In genomic region chr14:51730094-51730493, GRCh38 we compare ENCODE assay signal across 22 cellular contexts.
"Had no signal": no experiment of that assay in that cellular context is flagged by ENCODE, and none has a peak within 500 bp of the region (broad histone marks: within the 10 kb centered on the region; RNA-seq: fewer than 3 reads in every experiment).

No MANE protein-coding gene starts in this region.

- DNase-seq: activated CD4-positive, alpha-beta T cell treated with anti-CD3 and anti-CD28 coated beads for 4 hours; activated CD4-positive, alpha-beta T cell treated with anti-CD3 and anti-CD28 coated beads, Interleukin-2, amount 50 U/mL, for 4 hours; activated naive CD4-positive, alpha-beta T cell treated with Interleukin-2 at 50 U/mL for 16 hours; activated T-cell treated with anti-CD3 and anti-CD28 coated beads for 4 hours; activated T-cell treated with anti-CD3 and anti-CD28 coated beads, Interleukin-2, amount 50 U/mL, for 72 hours; aorta; body of pancreas; dermis blood vessel endothelial cell; effector CD4-positive, alpha-beta T cell; islet precursor cell; left ventricle myocardium inferior; mesendoderm; right lobe of liver; stimulated activated CD4-positive, alpha-beta T cell treated with anti-CD3 and anti-CD28 coated beads, Interleukin-12 subunit alpha, Interleukin-12 subunit beta, amount 100 ng/mL, for 4 hours; stimulated activated CD4-positive, alpha-beta T cell treated with anti-CD3 and anti-CD28 coated beads, Interleukin-4, amount 100 ng/mL, for 24 hours; stimulated activated naive CD8-positive, alpha-beta T cell treated with anti-CD3 and anti-CD28 coated beads, Interleukin-15, amount 100 ng/mL, for 72 hours; substantia nigra; upper lobe of left lung had no signal

- H3K4me3 ChIP-seq: body of pancreas, esophagus muscularis mucosa, left ventricle myocardium inferior, lung, right lobe of liver, upper lobe of left lung, vagina had no signal

- ATAC-seq: activated T-cell treated with anti-CD3 and anti-CD28 coated beads, Interleukin-2, amount 50 U/mL, for 72 hours; body of pancreas; right lobe of liver; stimulated activated effector memory CD8-positive, alpha-beta T cell treated with anti-CD3 and anti-CD28 coated beads, Interleukin-12 subunit alpha, Interleukin-12 subunit beta, amount 100 ng/mL, for 72 hours; stimulated activated naive CD8-positive, alpha-beta T cell treated with anti-CD3 and anti-CD28 coated beads, Interleukin-15, amount 100 ng/mL, for 72 hours had no signal
